17 cellular contexts compared by ENCODE assay signal in the genomic region with DNA sequence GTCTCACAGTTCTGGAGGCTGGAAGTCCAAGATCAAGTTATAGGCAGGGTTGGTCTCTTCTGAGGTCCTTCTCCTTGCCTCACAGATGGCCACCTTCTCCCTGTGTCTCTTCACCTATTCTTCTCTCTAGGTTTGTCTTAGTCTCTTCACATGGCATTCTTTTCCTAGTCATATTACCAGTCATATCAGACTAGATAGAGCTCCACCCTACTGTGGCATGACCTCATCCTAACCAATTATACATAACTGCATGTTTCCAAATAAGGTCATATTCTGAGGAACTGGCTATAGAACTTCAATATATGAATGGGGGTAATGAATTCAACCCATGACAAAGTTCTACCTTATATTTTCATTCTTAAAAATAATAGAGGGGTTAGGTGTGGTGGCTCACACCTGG.
"Had no signal": no experiment of that assay in that cellular context is flagged by ENCODE, and none has a peak within 500 bp of the region (broad histone marks: within the 10 kb centered on the region; RNA-seq: fewer than 3 reads in every experiment).

No MANE protein-coding gene starts in this region.

- H3K27ac Mint-ChIP-seq: activated naive CD8-positive, alpha-beta T cell treated with anti-CD3 and anti-CD28 coated beads for 36 hours; activated T-helper 1 cell treated with anti-CD3 and anti-CD28 coated beads, Interleukin-12 subunit alpha, Interleukin-12 subunit beta, Interleukin-2, Interleukin-4 antibody, amounts not matched to agents 30 ng/mL and 10 ng/mL and 1 ng/mL, durations not matched to agents 14 hours and 24 hours and 36 hours; dendritic cell treated with granulocyte-macrophage colony-stimulating factor and Interleukin-4, amounts not matched to agents 40 ng/mL and 50 ng/mL, for 4 days; mesothelial cell of epicardium; natural killer cell treated with Interleukin-12 subunit alpha and Interleukin-12 subunit beta and Interleukin-15 and Interleukin-18, amount 100 ng/mL, for 72 hours had no signal

- ATAC-seq: natural killer cell treated with Interleukin-12 subunit alpha and Interleukin-12 subunit beta and Interleukin-15 and Interleukin-18, amount 100 ng/mL, for 72 hours had no signal

- H3K4me1 Mint-ChIP-seq: activated naive CD8-positive, alpha-beta T cell treated with anti-CD3 and anti-CD28 coated beads for 36 hours had no signal

- DNase-seq: activated CD4-positive, alpha-beta T cell treated with anti-CD3 and anti-CD28 coated beads for 1 hour; activated CD4-positive, alpha-beta T cell treated with anti-CD3 and anti-CD28 coated beads, Interleukin-2, amount 50 U/mL, for 48 hours; activated naive CD8-positive, alpha-beta T cell treated with anti-CD3 and anti-CD28 coated beads for 36 hours; amniotic stem cell; effector memory CD4-positive, alpha-beta T cell; esophagus squamous epithelium; foreskin fibroblast; nucleus accumbens; retina; stimulated activated CD4-positive, alpha-beta T cell treated with anti-CD3 and anti-CD28 coated beads, Interleukin-2, amount 100 ng/mL, for 24 hours; stimulated activated naive CD4-positive, alpha-beta T cell treated with Interleukin-2 at 50 U/mL for 16 hours; thyroid gland; WERI-Rb-1 had no signal

- H3K9me3 Mint-ChIP-seq: activated naive CD8-positive, alpha-beta T cell treated with anti-CD3 and anti-CD28 coated beads for 36 hours; activated T-helper 1 cell treated with anti-CD3 and anti-CD28 coated beads, Interleukin-12 subunit alpha, Interleukin-12 subunit beta, Interleukin-2, Interleukin-4 antibody, amounts not matched to agents 30 ng/mL and 10 ng/mL and 1 ng/mL, durations not matched to agents 14 hours and 24 hours and 36 hours; dendritic cell treated with granulocyte-macrophage colony-stimulating factor and Interleukin-4, amounts not matched to agents 40 ng/mL and 50 ng/mL, for 4 days; mesothelial cell of epicardium; natural killer cell treated with Interleukin-12 subunit alpha and Interleukin-12 subunit beta and Interleukin-15 and Interleukin-18, amount 100 ng/mL, for 72 hours had no signal

- H3K36me3 Mint-ChIP-seq: activated naive CD8-positive, alpha-beta T cell treated with anti-CD3 and anti-CD28 coated beads for 36 hours; mesothelial cell of epicardium; natural killer cell treated with Interleukin-12 subunit alpha and Interleukin-12 subunit beta and Interleukin-15 and Interleukin-18, amount 100 ng/mL, for 72 hours had no signal

- H3K4me3 Mint-ChIP-seq: activated naive CD8-positive, alpha-beta T cell treated with anti-CD3 and anti-CD28 coated beads for 36 hours; activated T-helper 1 cell treated with anti-CD3 and anti-CD28 coated beads, Interleukin-12 subunit alpha, Interleukin-12 subunit beta, Interleukin-2, Interleukin-4 antibody, amounts not matched to agents 30 ng/mL and 10 ng/mL and 1 ng/mL, durations not matched to agents 14 hours and 24 hours and 36 hours; dendritic cell treated with granulocyte-macrophage colony-stimulating factor and Interleukin-4, amounts not matched to agents 40 ng/mL and 50 ng/mL, for 4 days; mesothelial cell of epicardium; natural killer cell treated with Interleukin-12 subunit alpha and Interleukin-12 subunit beta and Interleukin-15 and Interleukin-18, amount 100 ng/mL, for 72 hours had no signal
